Comparison of ENCODE assay signal across 1 cellular context in the genomic region with DNA sequence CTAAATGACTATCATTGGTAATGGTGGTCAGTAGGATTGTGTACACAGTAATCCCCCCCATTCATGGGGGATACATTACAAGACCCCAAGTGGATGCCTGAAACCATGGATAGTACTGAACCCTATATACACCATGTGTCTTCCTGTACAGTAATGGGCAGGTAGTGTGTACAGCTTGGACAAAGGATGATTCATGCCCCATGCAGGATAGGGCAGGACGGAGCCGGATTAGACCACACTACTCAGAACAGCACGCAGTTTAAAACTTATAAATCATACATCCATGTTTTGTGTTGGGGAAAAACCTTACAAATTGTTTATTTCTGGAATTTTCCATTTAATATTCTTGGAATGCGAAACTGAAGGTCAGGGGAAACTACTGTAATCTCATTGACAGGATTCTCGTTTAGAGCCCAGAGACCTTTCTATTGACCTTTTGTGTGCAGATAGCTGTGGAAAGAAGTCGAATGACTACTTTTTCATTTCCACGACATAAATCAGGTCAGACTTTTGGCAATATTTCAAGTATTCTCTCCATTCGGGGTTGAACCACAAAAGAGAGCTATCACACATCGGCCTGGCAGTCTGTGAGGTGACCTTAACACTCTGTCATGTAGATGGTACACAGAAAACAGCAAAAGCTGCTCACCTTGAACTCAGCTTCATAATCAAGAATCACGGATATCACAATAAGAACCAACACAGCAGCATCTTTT.
TF ChIP-seq lines count a peak whose summit lies in the region.

No MANE protein-coding gene starts in this region.

TF ChIP-seq in SK-N-SH, 30 proteins besides CTCF, POLR2A, EP300 and RAD21 (continued from another document):
- TF ChIP-seq, protein P1, sequence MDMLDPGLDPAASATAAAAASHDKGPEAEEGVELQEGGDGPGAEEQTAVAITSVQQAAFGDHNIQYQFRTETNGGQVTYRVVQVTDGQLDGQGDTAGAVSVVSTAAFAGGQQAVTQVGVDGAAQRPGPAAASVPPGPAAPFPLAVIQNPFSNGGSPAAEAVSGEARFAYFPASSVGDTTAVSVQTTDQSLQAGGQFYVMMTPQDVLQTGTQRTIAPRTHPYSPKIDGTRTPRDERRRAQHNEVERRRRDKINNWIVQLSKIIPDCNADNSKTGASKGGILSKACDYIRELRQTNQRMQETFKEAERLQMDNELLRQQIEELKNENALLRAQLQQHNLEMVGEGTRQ (IDR thresholded peaks at IDR 0.05; ENCODE audit: borderline replicate concordance, low read depth, low read length), result no peak
- TF ChIP-seq SMC3 (IDR thresholded peaks at IDR 0.05; ENCODE audit: low read depth, low read length) (no peak), FOSL2 (IDR thresholded peaks at IDR 0.05; ENCODE audit: borderline replicate concordance, low read depth) (0 out of 2 replicates have a peak, but pooled peaks have one; percentile 17), NRF1 (IDR thresholded peaks at IDR 0.05; ENCODE audit: low read depth, low read length) (no peak), SIN3A (IDR thresholded peaks at IDR 0.05; ENCODE audit: borderline replicate concordance, low read depth, low read length) (no peak)
TF ChIP-seq in SK-N-SH: peak in this region for 3.
